17 cellular contexts compared by ENCODE assay signal in the genomic region with DNA sequence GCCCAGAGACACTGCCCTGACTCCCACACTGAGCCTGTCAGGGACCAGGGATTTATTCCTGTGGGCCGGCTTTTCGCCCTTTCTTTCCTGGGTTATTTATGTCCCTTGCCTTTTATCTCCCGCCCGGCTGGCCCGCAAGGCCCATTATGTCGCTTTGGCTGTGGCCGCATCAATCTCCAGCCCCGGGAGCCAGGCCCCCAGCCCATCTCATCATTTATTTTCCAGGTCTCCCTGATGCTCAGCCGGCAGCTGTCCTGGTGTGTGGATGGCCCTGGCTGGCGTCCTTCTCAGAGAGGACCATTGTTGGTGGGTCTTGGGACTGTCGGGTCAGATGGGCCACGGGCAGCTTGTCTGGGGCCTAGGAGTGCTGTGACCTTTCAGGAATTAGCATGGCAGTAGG.
"Had no signal": no experiment of that assay in that cellular context is flagged by ENCODE, and none has a peak within 500 bp of the region (broad histone marks: within the 10 kb centered on the region; RNA-seq: fewer than 3 reads in every experiment).

No MANE protein-coding gene starts in this region.

- H3K27ac ChIP-seq: KMS-11, RWPE1 had no signal

- DNase-seq: Kasumi-1, MM.1S, NCI-H1092 treated with DMSO at 0.1 percent for 48 hours, NCI-H1436, NCI-H187, NCI-H2029, NCI-H2081 treated with DMSO at 0.1 percent for 48 hours, NCI-H2171 treated with DMSO at 0.1 percent for 48 hours, NCI-H524, NCI-H526 treated with DMSO at 0.1 percent for 48 hours, NCI-H774, SHP77, SK-N-SH had no signal

- ATAC-seq: HepG2, K562 had no signal

- H3K9me3 ChIP-seq: SK-N-SH had no signal

- H3K4me2 ChIP-seq: KMS-11, SK-N-SH had no signal

- H3K9ac ChIP-seq: KMS-11, SK-N-SH had no signal

- H3K4me3 ChIP-seq: K562 had no signal
